Comparison of ENCODE assay signal across 9 cellular contexts in the genomic region with DNA sequence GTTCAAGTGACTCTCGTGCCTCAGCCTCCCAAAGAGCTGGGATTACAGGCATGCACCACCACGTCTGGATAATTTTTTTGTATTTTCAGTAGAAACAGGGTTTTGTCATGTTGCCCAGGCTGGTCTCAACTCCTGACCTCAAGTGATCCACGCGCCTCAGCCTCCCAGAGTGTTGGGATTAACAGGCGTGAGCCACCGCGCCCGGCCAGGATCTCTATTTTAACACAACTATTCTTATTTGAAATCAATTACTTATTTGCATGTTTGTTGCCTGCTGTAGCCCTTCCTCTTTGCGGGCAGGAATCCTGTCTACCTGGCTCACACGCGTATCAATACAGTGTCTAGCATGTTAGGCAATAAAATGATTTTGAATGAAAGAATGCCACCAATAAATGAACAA. TPM values are rescaled to one million over a fixed set of nuclear protein-coding genes. Genes with fewer than 3 reads are reported as not detected.
DNase-seq lines count a peak whose midpoint lies in the region; ATAC-seq and TF ChIP-seq lines count a peak whose summit lies in the region.
"Had no signal": no experiment of that assay in that cellular context is flagged by ENCODE, and none has a peak within 500 bp of the region (broad histone marks: within the 10 kb centered on the region; RNA-seq: fewer than 3 reads in every experiment).

No MANE protein-coding gene starts in this region.

- H3K79me2 ChIP-seq in PC-3 (ENCODE audit: low read length), result peaks cover 19% of the 10 kb centered on the region

- no peaks in the 10 kb centered on the region; the same call in 1 of the 2 replicates for H3K36me3 ChIP-seq in PC-3 (ENCODE audit: low read depth, low read length)

- H3K9me3 ChIP-seq in PC-3 (ENCODE audit: low read length), result no peaks in the 10 kb centered on the region

- no peaks in the 10 kb centered on the region for H4K20me1 ChIP-seq in PC-3 (ENCODE audit: low read length)

- H3K4me1 ChIP-seq in PC-3 (ENCODE audit: insufficient read depth, low read length), result peaks cover 6% of the 10 kb centered on the region

- H3K27ac ChIP-seq in PC-3 (ENCODE audit: low read length), result no peak overlapping the region

- no TSS peak for BruUV-seq in PC-3 (replicated peaks; lab: Mats Ljungman, UMichigan)

- H3K9ac ChIP-seq in PC-3 (ENCODE audit: low read length), result no peak overlapping the region

- H3K4me3 Mint-ChIP-seq in endothelial cell (ENCODE audit: unreplicated experiment), result peak overlapping the region; percentile 96
- peak overlapping the region; percentile 88 for H3K4me3 Mint-ChIP-seq in stimulated activated effector memory CD8-positive, alpha-beta T cell treated with anti-CD3 and anti-CD28 coated beads, Interleukin-12 subunit alpha, Interleukin-12 subunit beta, amount 100 ng/mL, for 72 hours

- intact Hi-C loops in PC-3 (cut with micrococcal nuclease), result loop anchor here (10.0 kb wide), 1 partner anchor 341 kb away; the partner anchor contains the start of gene BRD7

- CTCF ChIA-PET in PC-3 (lab: Charles Lee), result no interaction called here

- ATAC-seq in PC-3 (no peak), HG03108 (IDR thresholded peaks at IDR 0.05; ENCODE audit: unreplicated experiment) (no peak), GM21360 (IDR thresholded peaks at IDR 0.05; ENCODE audit: unreplicated experiment) (no peak), HG02763 (IDR thresholded peaks at IDR 0.05; ENCODE audit: unreplicated experiment) (no peak)
- no peak for ATAC-seq in stimulated activated effector memory CD8-positive, alpha-beta T cell treated with anti-CD3 and anti-CD28 coated beads, Interleukin-12 subunit alpha, Interleukin-12 subunit beta, amount 100 ng/mL, for 72 hours

- H2AFZ ChIP-seq in PC-3 (ENCODE audit: low read length), result peak overlapping the region; percentile 85

- peak; percentile 60 for DNase-seq in activated CD8-positive, alpha-beta memory T cell treated with anti-CD3 and anti-CD28 coated beads for 24 hours
- DNase-seq in activated CD8-positive, alpha-beta memory T cell treated with anti-CD3 and anti-CD28 coated beads, Interleukin-2, amount 50 U/mL, for 4 hours, result no peak
- no peak for DNase-seq in PC-3
- no peak for DNase-seq in endothelial cell (ENCODE audit: low spot score)
- no peak for DNase-seq in stimulated activated effector memory CD8-positive, alpha-beta T cell treated with anti-CD3 and anti-CD28 coated beads, Interleukin-12 subunit alpha, Interleukin-12 subunit beta, amount 100 ng/mL, for 72 hours (ENCODE audit: low spot score in 2 of 2)

- POLR2A ChIA-PET in PC-3 (lab: Charles Lee; ENCODE audit: unreplicated experiment), result no interaction called here

- TF ChIP-seq CTCF in PC-3 (conservative IDR thresholded peaks at IDR 0.05; ENCODE audit: low read depth, low read length) (no peak), endothelial cell (IDR thresholded peaks at IDR 0.05; ENCODE audit: unreplicated experiment) (no peak)

- H3K4me1 Mint-ChIP-seq in endothelial cell (ENCODE audit: unreplicated experiment), result peaks cover 4% of the 10 kb centered on the region
- H3K4me1 Mint-ChIP-seq in stimulated activated effector memory CD8-positive, alpha-beta T cell treated with anti-CD3 and anti-CD28 coated beads, Interleukin-12 subunit alpha, Interleukin-12 subunit beta, amount 100 ng/mL, for 72 hours, result peaks cover 10% of the 10 kb centered on the region

- no peaks in the 10 kb centered on the region for H3K36me3 Mint-ChIP-seq in endothelial cell (ENCODE audit: low read depth, unreplicated experiment)
- peaks cover 32% of the 10 kb centered on the region for H3K36me3 Mint-ChIP-seq in stimulated activated effector memory CD8-positive, alpha-beta T cell treated with anti-CD3 and anti-CD28 coated beads, Interleukin-12 subunit alpha, Interleukin-12 subunit beta, amount 100 ng/mL, for 72 hours

- peak overlapping the region; percentile 95 for H3K4me3 ChIP-seq in PC-3 (ENCODE audit: low read length)

- no peaks in the 10 kb centered on the region for H3K9me3 Mint-ChIP-seq in endothelial cell (ENCODE audit: unreplicated experiment)
- H3K9me3 Mint-ChIP-seq in stimulated activated effector memory CD8-positive, alpha-beta T cell treated with anti-CD3 and anti-CD28 coated beads, Interleukin-12 subunit alpha, Interleukin-12 subunit beta, amount 100 ng/mL, for 72 hours, result no peaks in the 10 kb centered on the region

- H3K27ac Mint-ChIP-seq in endothelial cell (ENCODE audit: unreplicated experiment), result no peak overlapping the region
- peak overlapping the region; percentile 90 for H3K27ac Mint-ChIP-seq in stimulated activated effector memory CD8-positive, alpha-beta T cell treated with anti-CD3 and anti-CD28 coated beads, Interleukin-12 subunit alpha, Interleukin-12 subunit beta, amount 100 ng/mL, for 72 hours

- H3K27me3 Mint-ChIP-seq in endothelial cell (ENCODE audit: unreplicated experiment), result no peaks in the 10 kb centered on the region

- H3K27me3 ChIP-seq in PC-3 (ENCODE audit: low read length), result peaks cover 5% of the 10 kb centered on the region
- H3K27me3 ChIP-seq: dorsolateral prefrontal cortex had no signal

- H3K4me2 ChIP-seq in PC-3 (ENCODE audit: low read length), result peak overlapping the region; percentile 77

- no peaks in the 10 kb centered on the region for H3K9me2 ChIP-seq in PC-3 (replicated peaks; ENCODE audit: low read length)

- H3F3A ChIP-seq in PC-3 (ENCODE audit: low read length, unreplicated experiment), result no peaks in the 10 kb centered on the region

RNA-seq across cellular contexts. Expression of gene CNEP1R1, which starts 0.8 kb away (rescaled TPM):
- total RNA-seq in PC-3 (2014; rRNA removed) (7.0 and 10.5 TPM in 2 replicates), endothelial cell (ENCODE audit: unreplicated experiment) (32.7 TPM)

RNA-seq across cellular contexts. Expression of gene HEATR3, which starts 41.6 kb away (rescaled TPM):
- 18.7 and 19.0 TPM in 2 replicates for total RNA-seq in PC-3 (2014; rRNA removed)
- 10.3 TPM for total RNA-seq in endothelial cell (ENCODE audit: unreplicated experiment)
